Comparison of ENCODE assay signal across 17 cellular contexts in genomic region chr15:99986297-99987118, GRCh38.
DNase-seq lines count a peak whose midpoint lies in the region; ATAC-seq, FAIRE-seq and TF ChIP-seq lines count a peak whose summit lies in the region.
"Had no signal": no experiment of that assay in that cellular context is flagged by ENCODE, and none has a peak within 500 bp of the region (broad histone marks: within the 10 kb centered on the region; RNA-seq: fewer than 3 reads in every experiment).

No MANE protein-coding gene starts in this region.

- H4K20me1 ChIP-seq in astrocyte (ENCODE audit: insufficient read depth, low read length) (no peaks in the 10 kb centered on the region), HepG2 (ENCODE audit: insufficient read depth, low read length) (no peaks in the 10 kb centered on the region)

- H3K27me3 ChIP-seq in astrocyte (ENCODE audit: insufficient read depth, low read length) = no peaks in the 10 kb centered on the region
- H3K27me3 ChIP-seq in HepG2 (ENCODE audit: control insufficient read depth in 1 of 2, insufficient read depth in 2 of 2, low read length in 2 of 2) = no peaks in the 10 kb centered on the region; a peak in 1 of 5 replicates
- H3K27me3 ChIP-seq: neural progenitor cell, transverse colon had no signal

- H3K4me1 ChIP-seq in astrocyte (ENCODE audit: insufficient read depth, low read length) (peaks cover 12% of the 10 kb centered on the region), HepG2 (ENCODE audit: insufficient read depth, low read length) (no peaks in the 10 kb centered on the region)
- H3K4me1 ChIP-seq: transverse colon had no signal

- FAIRE-seq in astrocyte (lab: Jason Lieb, UNC) (no peak), HepG2 (lab: Jason Lieb, UNC) (no peak)
- FAIRE-seq: A204.1, small intestine had no signal

- H3K9me3 Mint-ChIP-seq in activated naive CD8-positive, alpha-beta T cell treated with anti-CD3 and anti-CD28 coated beads for 36 hours = no peaks in the 10 kb centered on the region
- peaks cover 5% of the 10 kb centered on the region for H3K9me3 Mint-ChIP-seq in activated naive CD8-positive, alpha-beta T cell treated with anti-CD3 and anti-CD28 coated beads, Interleukin-2, amount 50 U/mL, for 24 hours
- H3K9me3 Mint-ChIP-seq in astrocyte (ENCODE audit: unreplicated experiment) = peaks cover 13% of the 10 kb centered on the region

- ATAC-seq in activated naive CD8-positive, alpha-beta T cell treated with anti-CD3 and anti-CD28 coated beads, Interleukin-2, amount 50 U/mL, for 24 hours = no peak
- ATAC-seq in HepG2 (no peak), HG02973 (IDR thresholded peaks at IDR 0.05; ENCODE audit: unreplicated experiment) (no peak)
- ATAC-seq: T-cell had no signal

- in situ Hi-C loops in HepG2 (cut with HindIII; ENCODE audit: extremely low pct_ligation_motif_present, low pct_unique_long_range_greater_than_20kb) = no loop called here

- no peak overlapping the region for H3K4me3 ChIP-seq in astrocyte (ENCODE audit: insufficient read depth, low read depth, low read length)
- H3K4me3 ChIP-seq in HepG2 (replicated peaks in 1 of 3; ENCODE audit: insufficient read depth in 1 of 3, low read depth in 2 of 3, low read length in 3 of 3) = no peak overlapping the region
- H3K4me3 ChIP-seq: neural progenitor cell, transverse colon had no signal

- TF ChIP-seq RAD21 in HepG2 (CRISPR knock-in tag; IDR thresholded peaks at IDR 0.05) = no peak

- POLR2A ChIA-PET in HepG2 (lab: Yijun Ruan, JAX) = no interaction called here

- TF ChIP-seq CTCF in astrocyte (IDR thresholded peaks at IDR 0.05; ENCODE audit: insufficient read depth, low read depth, low read length) (no peak), HepG2 (CRISPR knock-in tag; IDR thresholded peaks at IDR 0.05) (no peak)

- TF ChIP-seq POLR2A in HepG2 (IDR thresholded peaks at IDR 0.05; ENCODE audit: insufficient read depth in 1 of 2, low read depth in 2 of 2, low read length in 2 of 2) = no peak

- H3K4me3 Mint-ChIP-seq in activated naive CD8-positive, alpha-beta T cell treated with anti-CD3 and anti-CD28 coated beads for 36 hours = no peak overlapping the region
- no peak overlapping the region for H3K4me3 Mint-ChIP-seq in activated naive CD8-positive, alpha-beta T cell treated with anti-CD3 and anti-CD28 coated beads, Interleukin-2, amount 50 U/mL, for 24 hours
- H3K4me3 Mint-ChIP-seq in astrocyte (ENCODE audit: unreplicated experiment) = peak overlapping the region; percentile 25
- H3K4me3 Mint-ChIP-seq: activated T-helper 1 cell treated with anti-CD3 and anti-CD28 coated beads, Interleukin-12 subunit alpha, Interleukin-12 subunit beta, Interleukin-2, Interleukin-4 antibody, amounts not matched to agents 30 ng/mL and 10 ng/mL and 1 ng/mL, durations not matched to agents 14 hours and 24 hours and 36 hours; neural progenitor cell; T-cell had no signal

- peak overlapping the region; percentile 8 for H3K27ac Mint-ChIP-seq in activated naive CD8-positive, alpha-beta T cell treated with anti-CD3 and anti-CD28 coated beads for 36 hours
- H3K27ac Mint-ChIP-seq in activated naive CD8-positive, alpha-beta T cell treated with anti-CD3 and anti-CD28 coated beads, Interleukin-2, amount 50 U/mL, for 24 hours = no peak overlapping the region
- H3K27ac Mint-ChIP-seq in astrocyte (ENCODE audit: unreplicated experiment) = no peak overlapping the region
- H3K27ac Mint-ChIP-seq: activated T-helper 1 cell treated with anti-CD3 and anti-CD28 coated beads, Interleukin-12 subunit alpha, Interleukin-12 subunit beta, Interleukin-2, Interleukin-4 antibody, amounts not matched to agents 30 ng/mL and 10 ng/mL and 1 ng/mL, durations not matched to agents 14 hours and 24 hours and 36 hours; neural progenitor cell; T-cell had no signal

- H3K9ac ChIP-seq in astrocyte (ENCODE audit: low read length) = no peak overlapping the region
- H3K9ac ChIP-seq in HepG2 (ENCODE audit: insufficient read depth, low read depth, low read length) = no peak overlapping the region
- H3K9ac ChIP-seq: neural progenitor cell had no signal

- BruUV-seq in HepG2 (replicated peaks; lab: Mats Ljungman, UMichigan) = no TSS peak

- no peak for TF ChIP-seq EP300 in HepG2 (IDR thresholded peaks at IDR 0.05; ENCODE audit: low read depth in 2 of 2, low read length in 2 of 2)
- TF ChIP-seq EP300 in HepG2 (CRISPR knock-in tag; IDR thresholded peaks at IDR 0.05; ENCODE audit: borderline replicate concordance) = no peak

- WGBS in HepG2 (ENCODE audit: low lambda C conversion rate) = 14% methylated on average over 8 of the region's 9 CpGs

- H3K4me2 ChIP-seq in astrocyte (ENCODE audit: low read length) = no peak overlapping the region
- H3K4me2 ChIP-seq in HepG2 (ENCODE audit: low read depth, low read length) = no peak overlapping the region
- H3K4me2 ChIP-seq: neural progenitor cell had no signal

- H3K27ac ChIP-seq in astrocyte (ENCODE audit: low read depth, low read length) (no peak overlapping the region), HepG2 (ENCODE audit: extremely low read length, insufficient read depth, low read length) (no peak overlapping the region), temporal lobe (ENCODE audit: low read depth, low read length) (peak overlapping the region; percentile 76)
- H3K27ac ChIP-seq: neural progenitor cell, transverse colon had no signal

- H3K79me2 ChIP-seq in astrocyte (ENCODE audit: insufficient read depth, low read length) (no peaks in the 10 kb centered on the region), HepG2 (ENCODE audit: insufficient read depth, low read length) (no peaks in the 10 kb centered on the region)

- CTCF ChIA-PET in HepG2 (lab: Yijun Ruan, JAX; ENCODE audit: low intra/inter-chr PET ratio, low total read pairs) = no interaction called here

- intact Hi-C loops in HepG2 (cut with micrococcal nuclease; ENCODE audit: unreplicated experiment) = no loop called here

- no peaks in the 10 kb centered on the region for H3K27me3 Mint-ChIP-seq in activated naive CD8-positive, alpha-beta T cell treated with anti-CD3 and anti-CD28 coated beads for 36 hours
- H3K27me3 Mint-ChIP-seq in activated naive CD8-positive, alpha-beta T cell treated with anti-CD3 and anti-CD28 coated beads, Interleukin-2, amount 50 U/mL, for 24 hours = peaks cover 1% of the 10 kb centered on the region
- peaks cover 12% of the 10 kb centered on the region for H3K27me3 Mint-ChIP-seq in astrocyte (ENCODE audit: low read depth, unreplicated experiment)
- H3K27me3 Mint-ChIP-seq: T-cell had no signal

- H3K36me3 ChIP-seq in astrocyte (ENCODE audit: insufficient read depth, low read length) (no peaks in the 10 kb centered on the region), HepG2 (replicated peaks in 1 of 2; ENCODE audit: control insufficient read depth in 1 of 2, insufficient read depth in 2 of 2, low read length in 2 of 2) (no peaks in the 10 kb centered on the region)
- H3K36me3 ChIP-seq: neural progenitor cell, transverse colon had no signal

- no peak for DNase-seq in activated naive CD8-positive, alpha-beta T cell treated with anti-CD3 and anti-CD28 coated beads for 36 hours
- no peak for DNase-seq in activated naive CD8-positive, alpha-beta T cell treated with anti-CD3 and anti-CD28 coated beads, Interleukin-2, amount 50 U/mL, for 24 hours
- no peak for DNase-seq in astrocyte (ENCODE audit: low read depth)
- DNase-seq in HepG2 (ENCODE audit: low spot score) = no peak
- no peak for DNase-seq in amniotic stem cell (lab: John Stamatoyannopoulos, UW)
- no peak for DNase-seq in cerebellum (ENCODE audit: low spot score)
- DNase-seq: activated CD4-positive, alpha-beta T cell treated with anti-CD3 and anti-CD28 coated beads for 1 hour; KG1; NCI-H2029; small intestine; T-cell; transverse colon had no signal

- H2AFZ ChIP-seq in astrocyte (ENCODE audit: low read depth, low read length) = no peak overlapping the region
- no peak overlapping the region for H2AFZ ChIP-seq in HepG2 (ENCODE audit: low read length)
- H2AFZ ChIP-seq: neural progenitor cell had no signal

- peaks cover 5% of the 10 kb centered on the region for H3K4me1 Mint-ChIP-seq in activated naive CD8-positive, alpha-beta T cell treated with anti-CD3 and anti-CD28 coated beads for 36 hours
- H3K4me1 Mint-ChIP-seq in activated naive CD8-positive, alpha-beta T cell treated with anti-CD3 and anti-CD28 coated beads, Interleukin-2, amount 50 U/mL, for 24 hours = no peaks in the 10 kb centered on the region
- peaks cover 12% of the 10 kb centered on the region for H3K4me1 Mint-ChIP-seq in astrocyte (ENCODE audit: low read depth, unreplicated experiment)

- peaks cover 11% of the 10 kb centered on the region for H3K36me3 Mint-ChIP-seq in activated naive CD8-positive, alpha-beta T cell treated with anti-CD3 and anti-CD28 coated beads for 36 hours
- H3K36me3 Mint-ChIP-seq in activated naive CD8-positive, alpha-beta T cell treated with anti-CD3 and anti-CD28 coated beads, Interleukin-2, amount 50 U/mL, for 24 hours (ENCODE audit: low read depth) = peaks cover 6% of the 10 kb centered on the region
- H3K36me3 Mint-ChIP-seq in astrocyte (ENCODE audit: low read depth, unreplicated experiment) = no peaks in the 10 kb centered on the region

- H3K9me3 ChIP-seq in astrocyte (ENCODE audit: insufficient read depth, low read depth, low read length) = peaks cover 6% of the 10 kb centered on the region
- H3K9me3 ChIP-seq in HepG2 (ENCODE audit: low read length) = no peaks in the 10 kb centered on the region
- H3K9me3 ChIP-seq: transverse colon had no signal

TF ChIP-seq in HepG2, 621 proteins besides CTCF, POLR2A, EP300 and RAD21 (continues in another document):
- TF ChIP-seq ATM (IDR thresholded peaks at IDR 0.05; ENCODE audit: borderline replicate concordance) (no peak), BRD4 (CRISPR knock-in tag; IDR thresholded peaks at IDR 0.05) (no peak), ZNF576 (CRISPR knock-in tag; IDR thresholded peaks at IDR 0.05) (no peak), ATF7 (IDR thresholded peaks at IDR 0.05) (peak; percentile 53), ATF7 (CRISPR knock-in tag; IDR thresholded peaks at IDR 0.05) (no peak), SP2 (CRISPR knock-in tag; IDR thresholded peaks at IDR 0.05) (no peak), FIP1L1 (IDR thresholded peaks at IDR 0.05; ENCODE audit: borderline replicate concordance, insufficient read depth, low read depth, low read length) (no peak), RARA (CRISPR knock-in tag; IDR thresholded peaks at IDR 0.05) (peak; percentile 49), IRX3 (CRISPR knock-in tag; IDR thresholded peaks at IDR 0.05; ENCODE audit: borderline replicate concordance, low read depth) (no peak), ETV5 (CRISPR knock-in tag; IDR thresholded peaks at IDR 0.05; ENCODE audit: borderline replicate concordance) (no peak), ZNF674 (CRISPR knock-in tag; IDR thresholded peaks at IDR 0.05; ENCODE audit: low read depth) (no peak), MIER3 (CRISPR knock-in tag; IDR thresholded peaks at IDR 0.05; ENCODE audit: borderline replicate concordance) (no peak), CEBPB (IDR thresholded peaks at IDR 0.05; ENCODE audit: borderline replicate concordance, low read depth, low read length) (peak; percentile 60; the same call in 1 of the 2 replicates), NFKBIZ (CRISPR knock-in tag; IDR thresholded peaks at IDR 0.05) (no peak)
